ENCODE assay signal across 12 cellular contexts in the genomic region with DNA sequence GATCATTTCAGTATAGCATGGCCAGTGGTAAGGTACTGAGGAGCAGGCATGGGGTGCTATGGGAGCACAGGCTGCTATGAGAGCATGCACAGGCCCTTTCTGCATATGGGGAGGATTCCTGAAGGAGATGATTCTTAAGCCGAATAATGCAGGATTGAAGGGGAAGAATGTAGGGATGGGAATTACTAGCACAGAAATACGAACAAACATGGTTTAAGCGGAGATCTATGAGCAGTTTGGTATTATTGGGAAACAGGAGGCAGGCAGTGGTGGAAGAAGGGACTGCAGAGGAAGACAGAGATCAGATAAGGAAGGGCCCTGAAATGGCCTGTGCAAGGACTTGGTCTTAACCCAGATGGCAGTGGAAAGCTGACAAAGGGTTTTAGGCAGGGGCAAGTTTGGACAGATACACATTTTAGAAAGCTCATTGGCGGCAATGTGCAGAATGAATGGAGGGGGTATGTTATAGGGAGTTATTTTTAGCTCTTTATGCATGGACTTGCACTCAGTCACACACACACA. TPM values are rescaled to one million over a fixed set of nuclear protein-coding genes. Genes with fewer than 3 reads are reported as not detected.
DNase-seq lines count a peak whose midpoint lies in the region; ATAC-seq and TF ChIP-seq lines count a peak whose summit lies in the region.
"Had no signal": no experiment of that assay in that cellular context is flagged by ENCODE, and none has a peak within 500 bp of the region (broad histone marks: within the 10 kb centered on the region; RNA-seq: fewer than 3 reads in every experiment).

No MANE protein-coding gene starts in this region.

- no peaks in the 10 kb centered on the region for H3K4me1 ChIP-seq in BE2C
- peaks cover 34% of the 10 kb centered on the region for H3K4me1 ChIP-seq in HAP-1
- peaks cover 5% of the 10 kb centered on the region for H3K4me1 ChIP-seq in mesenchymal stem cell (ENCODE audit: control insufficient read depth, insufficient read depth, low read depth, low read length)

- H3K9me3 ChIP-seq in BE2C (no peaks in the 10 kb centered on the region), HAP-1 (no peaks in the 10 kb centered on the region), mesenchymal stem cell (ENCODE audit: control insufficient read depth, low read length) (no peaks in the 10 kb centered on the region)

- no peak overlapping the region for H3K4ac ChIP-seq in mesenchymal stem cell (ENCODE audit: low read depth in 1 of 2, low read length in 2 of 2)

- peaks cover 6% of the 10 kb centered on the region for H3K79me1 ChIP-seq in mesenchymal stem cell (replicated peaks; ENCODE audit: low read length, poor library complexity, severe bottlenecking)

- H2BK12ac ChIP-seq in mesenchymal stem cell (ENCODE audit: low read length in 2 of 2) = no peak overlapping the region

- no peak overlapping the region for H2AK5ac ChIP-seq in mesenchymal stem cell (ENCODE audit: low read length, severe bottlenecking)

- no peak overlapping the region for H4K8ac ChIP-seq in mesenchymal stem cell (ENCODE audit: low read length)

- no peak overlapping the region for H2AFZ ChIP-seq in mesenchymal stem cell (ENCODE audit: low read depth, low read length)

- H3K27me3 ChIP-seq in BE2C (no peaks in the 10 kb centered on the region), HAP-1 (ENCODE audit: low read depth) (no peaks in the 10 kb centered on the region), mesenchymal stem cell (ENCODE audit: control insufficient read depth in 1 of 2, insufficient read depth in 1 of 2, low read length in 2 of 2) (no peaks in the 10 kb centered on the region)

- peak overlapping the region; percentile 11 for H3K9ac ChIP-seq in mesenchymal stem cell (ENCODE audit: low read length)

- WGBS in mesenchymal stem cell = 86% methylated on average over 3 of the region's 4 CpGs

- H3K18ac ChIP-seq in mesenchymal stem cell (ENCODE audit: low read depth in 1 of 2, low read length in 2 of 2) = no peak overlapping the region

- peak; percentile 9; the same call in 1 of the 2 replicates for TF ChIP-seq CTCF in BE2C (IDR thresholded peaks at IDR 0.05; ENCODE audit: low read depth, low read length)

- no peak overlapping the region for H3K4me3 ChIP-seq in BE2C (ENCODE audit: low read depth, low read length)
- H3K4me3 ChIP-seq in HAP-1 = no peak overlapping the region
- no peak overlapping the region for H3K4me3 ChIP-seq in mesenchymal stem cell (ENCODE audit: insufficient read depth in 1 of 2, low read depth in 1 of 2, low read length in 2 of 2)

- ATAC-seq in GM21381 (IDR thresholded peaks at IDR 0.05; ENCODE audit: unreplicated experiment) (no peak), GM18519 (IDR thresholded peaks at IDR 0.05; ENCODE audit: low FRiP score, unreplicated experiment) (no peak), GM19328 (IDR thresholded peaks at IDR 0.05; ENCODE audit: unreplicated experiment) (no peak)
- ATAC-seq: effector memory CD8-positive, alpha-beta T cell had no signal

- no peak overlapping the region for H3K27ac ChIP-seq in mesenchymal stem cell (ENCODE audit: low read length, poor library complexity, severe bottlenecking)

- H2BK120ac ChIP-seq in mesenchymal stem cell (ENCODE audit: low read depth, low read length) = no peak overlapping the region

- H2BK5ac ChIP-seq in mesenchymal stem cell (ENCODE audit: low read depth, low read length, poor library complexity, severe bottlenecking) = no peak overlapping the region

- H3K14ac ChIP-seq in mesenchymal stem cell (ENCODE audit: low read length in 2 of 2) = no peak overlapping the region

- no peak overlapping the region for H4K91ac ChIP-seq in mesenchymal stem cell (ENCODE audit: low read length)

- in situ Hi-C loops in HAP-1 (cut with MboI; ENCODE audit: low sequenced_read_pairs) = no loop called here

- H3K36me3 ChIP-seq in BE2C (no peaks in the 10 kb centered on the region), HAP-1 (replicated peaks) (no peaks in the 10 kb centered on the region), mesenchymal stem cell (ENCODE audit: control insufficient read depth in 1 of 2, insufficient read depth in 2 of 2, low read depth in 1 of 2, low read length in 2 of 2) (peaks cover 0 to 7% of the 10 kb centered on the region in 2 experiments)

- peak overlapping the region in 1 of 2 experiments; percentile 42 for H3K23ac ChIP-seq in mesenchymal stem cell (ENCODE audit: low read length in 2 of 2)

- H3K4me2 ChIP-seq in mesenchymal stem cell (ENCODE audit: low read length, poor library complexity, severe bottlenecking) = no peak overlapping the region

- DNase-seq in BE2C = no peak
- DNase-seq in HAP-1 (ENCODE audit: low spot score in 2 of 2) = peak; percentile 85 to 98
- peak; percentile 38 for DNase-seq in SKM-1 treated with dmso at 0.1 percent for 144 hours (lab: John Stamatoyannopoulos, UW; ENCODE audit: unreplicated experiment)
- DNase-seq in mesenchymal stem cell = peak; percentile 16
- DNase-seq in islet precursor cell = no peak
- DNase-seq: activated CD4-positive, alpha-beta T cell treated with anti-CD3 and anti-CD28 coated beads for 1 hour; effector memory CD8-positive, alpha-beta T cell; NCI-H446; Right ventricle myocardium superior had no signal

- H2BK15ac ChIP-seq in mesenchymal stem cell (ENCODE audit: low read depth, poor library complexity, severe bottlenecking) = no peak overlapping the region

RNA-seq across cellular contexts. Expression of a gene that starts 1.7 kb away (rescaled TPM):
- polyA plus RNA-seq in BE2C (2012; ENCODE audit: insufficient read depth, insufficient read length, low read depth) = 1.4 TPM
- 5.3 TPM for polyA plus RNA-seq in mesenchymal stem cell (2013, experiment 1 of 2)
- 4.7 TPM for polyA plus RNA-seq in mesenchymal stem cell (2013, experiment 2 of 2)

RNA-seq across cellular contexts. Expression of a gene that starts 15.6 kb away (rescaled TPM):
- 50.9 TPM for polyA plus RNA-seq in BE2C (2012; ENCODE audit: insufficient read depth, insufficient read length, low read depth)
- 129 TPM for polyA plus RNA-seq in mesenchymal stem cell (2013, experiment 1 of 2)
- polyA plus RNA-seq in mesenchymal stem cell (2013, experiment 2 of 2) = 133 TPM

RNA-seq across cellular contexts. Expression of a gene that starts 34.1 kb away (rescaled TPM):
- polyA plus RNA-seq in BE2C (2012; ENCODE audit: insufficient read depth, insufficient read length, low read depth) = 0.63 TPM
- 0.08 TPM for polyA plus RNA-seq in mesenchymal stem cell (2013, experiment 1 of 2)
- polyA plus RNA-seq in mesenchymal stem cell (2013, experiment 2 of 2) = 0.11 TPM

RNA-seq across cellular contexts. Expression of a gene that starts 50.9 kb away (rescaled TPM):
- polyA plus RNA-seq in BE2C (2012; ENCODE audit: insufficient read depth, insufficient read length, low read depth) = 119 TPM
- 62.4 TPM for polyA plus RNA-seq in mesenchymal stem cell (2013, experiment 1 of 2)
- 61.1 TPM for polyA plus RNA-seq in mesenchymal stem cell (2013, experiment 2 of 2)

Comparison
In these comparisons a context has a peak if more than half of its experiments do, and no peak if none do; other contexts are left out.
1. DNase-seq: peak in HAP-1 (2 of 2), SKM-1 treated with dmso at 0.1 percent for 144 hours (single experiment) and mesenchymal stem cell (single experiment); none in BE2C (single experiment) and islet precursor cell (single experiment).